Comparison of ENCODE assay signal across 22 cellular contexts in genomic region chr10:59077855-59078254, GRCh38.
"Had no signal": no experiment of that assay in that cellular context is flagged by ENCODE, and none has a peak within 500 bp of the region (broad histone marks: within the 10 kb centered on the region; RNA-seq: fewer than 3 reads in every experiment).

No MANE protein-coding gene starts in this region.

- H3K27me3 ChIP-seq: dorsolateral prefrontal cortex, esophagus squamous epithelium, gastrocnemius medialis, heart right ventricle, left lung, sigmoid colon, testis, upper lobe of right lung had no signal

- DNase-seq: activated CD4-positive, alpha-beta T cell treated with anti-CD3 and anti-CD28 coated beads, Interleukin-2, amount 10 ng/mL, durations not matched to agents 7 days and 5 days; activated CD4-positive, CD25-positive, alpha-beta regulatory T cell treated with anti-CD3 and anti-CD28 coated beads, Interleukin-2, amount 50 U/mL, for 72 hours; activated CD8-positive, alpha-beta memory T cell treated with anti-CD3 and anti-CD28 coated beads, Interleukin-2, amount 10 ng/mL, durations not matched to agents 7 days and 5 days; activated CD8-positive, alpha-beta T cell treated with anti-CD3 and anti-CD28 coated beads for 36 hours; activated gamma-delta T cell; aorta; dorsolateral prefrontal cortex; effector memory CD8-positive, alpha-beta T cell; esophagus squamous epithelium; gastrocnemius medialis; heart right ventricle; sigmoid colon; stimulated activated CD4-positive, alpha-beta T cell treated with anti-CD3 and anti-CD28 coated beads, Interleukin-15, amount 100 ng/mL, for 24 hours; stimulated activated CD8-positive, alpha-beta memory T cell treated with anti-CD3 and anti-CD28 coated beads, Interleukin-4, amount 100 ng/mL, for 48 hours; stimulated activated naive CD4-positive, alpha-beta T cell; testis; upper lobe of right lung; WERI-Rb-1 had no signal

- H3K4me1 ChIP-seq: left lung, sigmoid colon, upper lobe of right lung had no signal

- ATAC-seq: activated CD8-positive, alpha-beta memory T cell treated with anti-CD3 and anti-CD28 coated beads, Interleukin-2, amount 10 ng/mL, durations not matched to agents 7 days and 5 days; activated CD8-positive, alpha-beta T cell treated with anti-CD3 and anti-CD28 coated beads for 36 hours; effector memory CD8-positive, alpha-beta T cell; gastrocnemius medialis; heart right ventricle; left lung; natural killer cell treated with Interleukin-12 subunit alpha and Interleukin-12 subunit beta and Interleukin-15 and Interleukin-18, amount 100 ng/mL, for 72 hours; SK-N-SH treated with all-trans-retinoic acid at 6 μM for 48 hours; upper lobe of right lung had no signal

- H3K36me3 ChIP-seq: esophagus squamous epithelium, gastrocnemius medialis, heart right ventricle, left lung, sigmoid colon, upper lobe of right lung, WERI-Rb-1 had no signal

- H3K9me3 ChIP-seq: esophagus squamous epithelium, gastrocnemius medialis, heart right ventricle, left lung, sigmoid colon, testis, upper lobe of right lung had no signal

- H3K4me3 ChIP-seq: dorsolateral prefrontal cortex, esophagus squamous epithelium, gastrocnemius medialis, heart right ventricle, left lung, sigmoid colon, smooth muscle cell, testis, upper lobe of right lung had no signal

- H3K27ac ChIP-seq: upper lobe of right lung, WERI-Rb-1 had no signal
